Comparison of ENCODE assay signal across 10 cellular contexts in genomic region chr12:95633049-95633545, GRCh38.
DNase-seq lines count a peak whose midpoint lies in the region; ATAC-seq, FAIRE-seq and TF ChIP-seq lines count a peak whose summit lies in the region.
"Had no signal": no experiment of that assay in that cellular context is flagged by ENCODE, and none has a peak within 500 bp of the region (broad histone marks: within the 10 kb centered on the region; RNA-seq: fewer than 3 reads in every experiment).

No MANE protein-coding gene starts in this region.

- no peak for TF ChIP-seq RAD21 in K562 (CRISPR knock-in tag; conservative IDR thresholded peaks at IDR 0.05 in 1 of 2, IDR thresholded peaks at IDR 0.05 in 1 of 2)

- H4K20me1 ChIP-seq in K562 (replicated peaks; ENCODE audit: control insufficient read depth, insufficient read depth, low read length), result no peaks in the 10 kb centered on the region

- CTCF ChIA-PET in K562 (lab: Yijun Ruan, JAX; ENCODE audit: low intra/inter-chr PET ratio), result no interaction called here

- no peaks in the 10 kb centered on the region for H3K36me3 ChIP-seq in K562 (ENCODE audit: control insufficient read depth, insufficient read depth, low read length)

- POLR2A ChIA-PET in K562 (lab: Yijun Ruan, JAX), result interaction anchor here (0.6 to 0.9 kb wide), 2 partner anchors 34 to 996 kb away, joined by 4 read pairs; no protein-coding TSS in a partner anchor

- in situ Hi-C loops in K562 (cut with MboI), result no loop called here

- no peak for TF ChIP-seq EP300 in K562 (IDR thresholded peaks at IDR 0.05; ENCODE audit: low read length)

- H3K4me1 ChIP-seq in K562 (replicated peaks in 1 of 2; ENCODE audit: control insufficient read depth in 2 of 2, insufficient read depth in 2 of 2, low read length in 2 of 2), result no peaks in the 10 kb centered on the region

- no TSS peak for BruUV-seq in K562 (replicated peaks; lab: Mats Ljungman, UMichigan)

- TF ChIP-seq CTCF in K562 (IDR thresholded peaks at IDR 0.05 in 2 of 3, conservative IDR thresholded peaks at IDR 0.05 in 1 of 3; ENCODE audit: insufficient read depth in 2 of 3, low read depth in 1 of 3, low read length in 3 of 3), result no peak

- intact Hi-C loops in K562 (cut with micrococcal nuclease), result no loop called here

- H3K4me2 ChIP-seq in K562 (ENCODE audit: insufficient read depth, low read length), result no peak overlapping the region

- H3K79me2 ChIP-seq in K562 (ENCODE audit: control insufficient read depth, insufficient read depth, low read length), result no peaks in the 10 kb centered on the region

- no peak overlapping the region for H2AFZ ChIP-seq in K562 (ENCODE audit: low read depth, low read length)

- no peak for TF ChIP-seq POLR2A in K562 (conservative IDR thresholded peaks at IDR 0.05)

- FAIRE-seq in K562 (lab: Jason Lieb, UNC) (no peak), urothelium cell line (lab: Jason Lieb, UNC) (no peak)

- no peak overlapping the region for H3K27ac ChIP-seq in K562 (ENCODE audit: extremely low read depth, low read depth, low read length)
- H3K27ac ChIP-seq: SK-N-MC had no signal

- peak; percentile 10 for DNase-seq in activated T-cell treated with anti-CD3 and anti-CD28 coated beads for 48 hours (ENCODE audit: low read depth)
- no peak for DNase-seq in activated T-cell treated with anti-CD3 and anti-CD28 coated beads, Interleukin-2, amount 50 U/mL, for 1 hour
- DNase-seq in K562 (ENCODE audit: extremely low read depth in 1 of 4, low spot score in 3 of 4), result no peak
- no peak for DNase-seq in left lobe of liver (ENCODE audit: low spot score)
- DNase-seq in urothelium cell line (ENCODE audit: low spot score), result peak; percentile 60
- DNase-seq: CD4-positive, alpha-beta memory T cell had no signal

- 2% methylated on average over 7 of the region's 7 CpGs for WGBS in K562 (ENCODE audit: insufficient coverage, low coverage, missing lambda C conversion rate)

- H3K9me3 ChIP-seq in K562 (replicated peaks; ENCODE audit: control insufficient read depth, insufficient read depth, low read depth, low read length), result no peaks in the 10 kb centered on the region

- H3K9me1 ChIP-seq in K562 (ENCODE audit: control insufficient read depth, insufficient read depth, low read length), result no peaks in the 10 kb centered on the region

- ATAC-seq in K562, result no peak
- peak; percentile 39 for ATAC-seq in left lobe of liver
- ATAC-seq in HG02870 (IDR thresholded peaks at IDR 0.05; ENCODE audit: unreplicated experiment), result no peak
- no peak for ATAC-seq in GM21529 (IDR thresholded peaks at IDR 0.05; ENCODE audit: unreplicated experiment)
- no peak for ATAC-seq in GM21515 (IDR thresholded peaks at IDR 0.05; ENCODE audit: unreplicated experiment)

- peaks cover 0 to 3% of the 10 kb centered on the region in 2 experiments; a peak in 2 of 5 replicates for H3K27me3 ChIP-seq in K562 (ENCODE audit: control insufficient read depth in 2 of 2, insufficient read depth in 2 of 2, low read length in 2 of 2)

- H3K4me3 ChIP-seq in K562, result no peak overlapping the region
- H3K4me3 ChIP-seq: SK-N-MC had no signal

- no peak overlapping the region for H3K9ac ChIP-seq in K562 (ENCODE audit: insufficient read depth in 1 of 2, low read depth in 2 of 2, low read length in 2 of 2)

TF ChIP-seq in K562, 482 proteins besides CTCF, POLR2A, EP300 and RAD21:
- TF ChIP-seq, protein P1, sequence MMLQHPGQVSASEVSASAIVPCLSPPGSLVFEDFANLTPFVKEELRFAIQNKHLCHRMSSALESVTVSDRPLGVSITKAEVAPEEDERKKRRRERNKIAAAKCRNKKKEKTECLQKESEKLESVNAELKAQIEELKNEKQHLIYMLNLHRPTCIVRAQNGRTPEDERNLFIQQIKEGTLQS (IDR thresholded peaks at IDR 0.05), result 0 out of 2 replicates have a peak, but pooled peaks have one; percentile 24
- TF ChIP-seq, protein P1 (CRISPR knock-in tag; conservative IDR thresholded peaks at IDR 0.05), result no peak
- TF ChIP-seq CEBPG (CRISPR knock-in tag; IDR thresholded peaks at IDR 0.05), result no peak
- no peak for TF ChIP-seq CEBPG (tag; conservative IDR thresholded peaks at IDR 0.05 in 1 of 2, IDR thresholded peaks at IDR 0.05 in 1 of 2)

Comparison
In these comparisons a context has a peak if more than half of its experiments do, and no peak if none do; other contexts are left out.
1. DNase-seq: peak in activated T-cell treated with anti-CD3 and anti-CD28 coated beads for 48 hours (single experiment) and urothelium cell line (single experiment); none in activated T-cell treated with anti-CD3 and anti-CD28 coated beads, Interleukin-2, amount 50 U/mL, for 1 hour (single experiment), K562 (0 of 4) and left lobe of liver (single experiment).